19 cellular contexts compared by ENCODE assay signal in genomic region chr3:52859686-52860423, GRCh38. TPM values are rescaled to one million over a fixed set of nuclear protein-coding genes. Genes with fewer than 3 reads are reported as not detected.
"Had no signal": no experiment of that assay in that cellular context is flagged by ENCODE, and none has a peak within 500 bp of the region (broad histone marks: within the 10 kb centered on the region; RNA-seq: fewer than 3 reads in every experiment).

No MANE protein-coding gene starts in this region.

- H3K4me1 Mint-ChIP-seq: activated naive CD8-positive, alpha-beta T cell treated with anti-CD3 and anti-CD28 coated beads for 36 hours had no signal

- H3K9me3 ChIP-seq: breast epithelium, thoracic aorta, vagina had no signal

- H3K27me3 ChIP-seq: breast epithelium, foreskin keratinocyte, vagina had no signal

- H3K36me3 ChIP-seq: breast epithelium, vagina had no signal

- ATAC-seq: activated CD8-positive, alpha-beta T cell treated with anti-CD3 and anti-CD28 coated beads, Interleukin-2, amount 10 ng/mL, durations not matched to agents 7 days and 5 days; foreskin keratinocyte had no signal

- DNase-seq: activated CD4-positive, alpha-beta T cell treated with anti-CD3 and anti-CD28 coated beads for 1 hour; activated CD4-positive, alpha-beta T cell treated with anti-CD3 and anti-CD28 coated beads, Interleukin-2, amount 50 U/mL, for 1 hour; activated CD8-positive, alpha-beta T cell treated with anti-CD3 and anti-CD28 coated beads, Interleukin-2, amount 10 ng/mL, durations not matched to agents 7 days and 5 days; activated naive CD8-positive, alpha-beta T cell treated with anti-CD3 and anti-CD28 coated beads for 36 hours; foreskin keratinocyte; naive B cell; occipital lobe; small intestine; stimulated activated CD4-positive, alpha-beta T cell treated with anti-CD3 and anti-CD28 coated beads, Interleukin-15, amount 100 ng/mL, for 24 hours; stimulated activated naive CD4-positive, alpha-beta T cell had no signal

- H3K4me1 ChIP-seq: breast epithelium, foreskin keratinocyte, vagina had no signal

- H3K27ac Mint-ChIP-seq: activated CD8-positive, alpha-beta T cell treated with anti-CD3 and anti-CD28 coated beads, Interleukin-2, amount 10 ng/mL, durations not matched to agents 7 days and 5 days; activated naive CD8-positive, alpha-beta T cell treated with anti-CD3 and anti-CD28 coated beads for 36 hours; activated T-helper 1 cell treated with anti-CD3 and anti-CD28 coated beads, Interleukin-12 subunit alpha, Interleukin-12 subunit beta, Interleukin-2, Interleukin-4 antibody, amounts not matched to agents 30 ng/mL and 10 ng/mL and 1 ng/mL, durations not matched to agents 14 hours and 24 hours and 36 hours; type B pancreatic cell had no signal

- H3K4me3 ChIP-seq: breast epithelium, lung, thoracic aorta, vagina had no signal

- H3K4me3 Mint-ChIP-seq: activated CD8-positive, alpha-beta T cell treated with anti-CD3 and anti-CD28 coated beads, Interleukin-2, amount 10 ng/mL, durations not matched to agents 7 days and 5 days; activated naive CD8-positive, alpha-beta T cell treated with anti-CD3 and anti-CD28 coated beads for 36 hours; activated T-helper 1 cell treated with anti-CD3 and anti-CD28 coated beads, Interleukin-12 subunit alpha, Interleukin-12 subunit beta, Interleukin-2, Interleukin-4 antibody, amounts not matched to agents 30 ng/mL and 10 ng/mL and 1 ng/mL, durations not matched to agents 14 hours and 24 hours and 36 hours; naive B cell; type B pancreatic cell had no signal

- H3K27ac ChIP-seq: breast epithelium, foreskin keratinocyte, thoracic aorta, vagina had no signal

- H3K27me3 Mint-ChIP-seq: activated naive CD8-positive, alpha-beta T cell treated with anti-CD3 and anti-CD28 coated beads for 36 hours; naive B cell; type B pancreatic cell had no signal

RNA-seq across cellular contexts. Expression of gene MUSTN1, which starts 25.0 kb away (rescaled TPM):
- total RNA-seq: epithelial cell of proximal tubule, kidney epithelial cell, occipital lobe, renal cortical epithelial cell had no signal

RNA-seq across cellular contexts. Expression of gene ITIH4, which starts 29.4 kb away (rescaled TPM):
- total RNA-seq: epithelial cell of proximal tubule had no signal
